22 cellular contexts compared by ENCODE assay signal in the genomic region with DNA sequence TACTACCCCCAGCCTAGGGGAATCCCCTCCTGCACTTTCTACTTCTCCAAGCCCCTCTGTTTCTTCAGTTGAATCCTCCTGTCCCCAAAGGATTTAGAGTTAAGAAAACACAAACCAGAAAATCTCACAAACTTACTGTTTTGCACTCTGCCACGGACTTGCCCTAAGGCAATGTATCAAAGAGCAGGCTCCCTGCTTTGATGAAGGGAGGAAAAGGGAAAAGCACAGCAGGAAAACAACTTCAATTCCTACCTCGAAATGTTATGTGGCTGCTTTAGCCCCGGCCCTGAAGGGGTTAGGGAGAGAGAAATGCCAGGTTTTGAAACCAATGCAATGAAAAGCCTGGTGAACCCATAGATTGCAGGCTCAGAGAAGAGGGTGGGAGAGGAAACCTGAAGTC.
DNase-seq lines count a peak whose midpoint lies in the region; ATAC-seq and TF ChIP-seq lines count a peak whose summit lies in the region.
"Had no signal": no experiment of that assay in that cellular context is flagged by ENCODE, and none has a peak within 500 bp of the region (broad histone marks: within the 10 kb centered on the region; RNA-seq: fewer than 3 reads in every experiment).

No MANE protein-coding gene starts in this region.

- peak overlapping the region; percentile 9 for H2AFZ ChIP-seq in neuronal stem cell (ENCODE audit: low read length)

- peaks cover 20% of the 10 kb centered on the region for H3K27me3 ChIP-seq in endodermal cell (ENCODE audit: control insufficient read depth, insufficient read depth, low read length, poor library complexity, severe bottlenecking)
- H3K27me3 ChIP-seq in neuronal stem cell (ENCODE audit: control insufficient read depth in 3 of 3, insufficient read depth in 3 of 3, low read depth in 1 of 3, low read length in 3 of 3), result no peaks in the 10 kb centered on the region
- H3K27me3 ChIP-seq: BE2C had no signal

- peak; percentile 68 for DNase-seq in ELF-1 (ENCODE audit: low read depth, low spot score)
- DNase-seq in NCI-H1048 (lab: John Stamatoyannopoulos, UW), result peak; percentile 0
- peak; percentile 28 for DNase-seq in endodermal cell
- no peak for DNase-seq in neuronal stem cell (ENCODE audit: low spot score)
- DNase-seq in naive thymus-derived CD8-positive, alpha-beta T cell, result no peak
- no peak for DNase-seq in stimulated activated naive B cell treated with anti-CD40 and anti-IgM and Interleukin-4, amounts not matched to agents 10 μg/mL and 1 μg/mL and 100 μg/mL, for 72 hours
- DNase-seq: BE2C; CD4-positive, CD25-positive, alpha-beta regulatory T cell; COR-L47; DMS79; H7; NCI-H1105 treated with DMSO at 0.1 percent for 48 hours; NCI-H2029 treated with DMSO at 0.1 percent for 48 hours; NCI-H226; NCI-H510A treated with DMSO at 0.1 percent for 48 hours; NCI-H748 treated with DMSO at 0.1 percent for 48 hours; NK-92 treated with Interleukin-12 subunit alpha and Interleukin-12 subunit beta, amount 100 ng/mL, for 24 hours had no signal

- H3K18ac ChIP-seq in neuronal stem cell (ENCODE audit: low read length), result no peak overlapping the region

- H3K14ac ChIP-seq in neuronal stem cell (ENCODE audit: low read length), result no peak overlapping the region

- H3K4me3 ChIP-seq in endodermal cell (ENCODE audit: low read length) (no peak overlapping the region), neuronal stem cell (ENCODE audit: low read length in 2 of 2) (no peak overlapping the region)
- H3K4me3 ChIP-seq: A549, GM12878, SJSA1 had no signal

- H2BK120ac ChIP-seq in neuronal stem cell (ENCODE audit: low read depth, low read length), result no peak overlapping the region

- H3K9me3 ChIP-seq in endodermal cell (ENCODE audit: control insufficient read depth, low read length), result peaks cover 9% of the 10 kb centered on the region
- no peaks in the 10 kb centered on the region for H3K9me3 ChIP-seq in neuronal stem cell (replicated peaks in 1 of 2; ENCODE audit: control insufficient read depth in 2 of 2, insufficient read depth in 1 of 2, low read depth in 1 of 2, low read length in 2 of 2)
- H3K9me3 ChIP-seq: A549, BE2C, SJSA1 had no signal

- WGBS in endodermal cell (ENCODE audit: insufficient coverage in 1 of 2, insufficient read length in 1 of 2), 2 experiments, result 60 to 75% methylated on average over 1 to 3 of the region's 3 CpGs
- WGBS in neuronal stem cell (ENCODE audit: extremely low coverage in 2 of 2, insufficient read length in 2 of 2, insufficient replicate concordance in 1 of 2), 2 donors, result no CpG with 5 or more reads among the region's 3 CpGs

- no peak overlapping the region for H2BK15ac ChIP-seq in neuronal stem cell (ENCODE audit: low read length)

- H2AK5ac ChIP-seq in neuronal stem cell (ENCODE audit: low read depth, low read length), result no peak overlapping the region

- no peaks in the 10 kb centered on the region for H3K36me3 Mint-ChIP-seq in endodermal cell (ENCODE audit: low read depth)
- H3K36me3 Mint-ChIP-seq in naive thymus-derived CD8-positive, alpha-beta T cell, result peaks cover 0 to 13% (median 9%) of the 10 kb centered on the region in 3 donors
- no peaks in the 10 kb centered on the region for H3K36me3 Mint-ChIP-seq in stimulated activated naive B cell treated with anti-CD40 and anti-IgM and Interleukin-4, amounts not matched to agents 10 μg/mL and 1 μg/mL and 100 μg/mL, for 72 hours
- H3K36me3 Mint-ChIP-seq: CD4-positive, CD25-positive, alpha-beta regulatory T cell had no signal

- no peak overlapping the region for H3K27ac ChIP-seq in endodermal cell (ENCODE audit: low read depth, low read length)
- H3K27ac ChIP-seq in neuronal stem cell (replicated peaks; ENCODE audit: low read length), result no peak overlapping the region
- H3K27ac ChIP-seq: A549, SJSA1 had no signal

- H3K27ac Mint-ChIP-seq in endodermal cell, result no peak overlapping the region
- peak overlapping the region in 1 of 10 donors; percentile 24 for H3K27ac Mint-ChIP-seq in naive thymus-derived CD8-positive, alpha-beta T cell
- H3K27ac Mint-ChIP-seq in stimulated activated naive B cell treated with anti-CD40 and anti-IgM and Interleukin-4, amounts not matched to agents 10 μg/mL and 1 μg/mL and 100 μg/mL, for 72 hours, result no peak overlapping the region

- H3K36me3 ChIP-seq in endodermal cell (ENCODE audit: control insufficient read depth, insufficient read depth, low read length) (no peaks in the 10 kb centered on the region), neuronal stem cell (replicated peaks in 1 of 2; ENCODE audit: control insufficient read depth in 2 of 2, insufficient read depth in 2 of 2, low read length in 2 of 2) (no peaks in the 10 kb centered on the region)
- H3K36me3 ChIP-seq: BE2C, SJSA1 had no signal

- no peak overlapping the region for H4K8ac ChIP-seq in neuronal stem cell (ENCODE audit: low read depth, low read length)

- H3K4me1 ChIP-seq in endodermal cell (ENCODE audit: control insufficient read depth, insufficient read depth, low read length) (no peaks in the 10 kb centered on the region), neuronal stem cell (ENCODE audit: control insufficient read depth in 2 of 2, insufficient read depth in 1 of 2, low read depth in 1 of 2, low read length in 2 of 2) (peaks cover 8 to 9% of the 10 kb centered on the region in 2 donors)
- H3K4me1 ChIP-seq: A549, BE2C, SJSA1 had no signal

- H3K4me2 ChIP-seq in neuronal stem cell (ENCODE audit: insufficient read depth, low read length, poor library complexity, severe bottlenecking), result no peak overlapping the region
- H3K4me2 ChIP-seq: A549 had no signal

- TF ChIP-seq CTCF in endodermal cell (conservative IDR thresholded peaks at IDR 0.05), result no peak

- H2BK12ac ChIP-seq in neuronal stem cell (ENCODE audit: low read length), result no peak overlapping the region

- H3K23ac ChIP-seq in neuronal stem cell (ENCODE audit: low read depth, low read length, poor library complexity), result no peak overlapping the region

- H3K4me3 Mint-ChIP-seq in endodermal cell, result no peak overlapping the region
- no peak overlapping the region for H3K4me3 Mint-ChIP-seq in naive thymus-derived CD8-positive, alpha-beta T cell
- peak overlapping the region in 1 of 2 donors; percentile 29 for H3K4me3 Mint-ChIP-seq in stimulated activated naive B cell treated with anti-CD40 and anti-IgM and Interleukin-4, amounts not matched to agents 10 μg/mL and 1 μg/mL and 100 μg/mL, for 72 hours
- H3K4me3 Mint-ChIP-seq: CD4-positive, CD25-positive, alpha-beta regulatory T cell had no signal

- H2BK5ac ChIP-seq in neuronal stem cell (ENCODE audit: low read length), result no peak overlapping the region

- peaks cover 4% of the 10 kb centered on the region for H3K4me1 Mint-ChIP-seq in endodermal cell
- H3K4me1 Mint-ChIP-seq in naive thymus-derived CD8-positive, alpha-beta T cell, result peaks cover 10 to 29% (median 21%) of the 10 kb centered on the region in 4 donors
- H3K4me1 Mint-ChIP-seq in stimulated activated naive B cell treated with anti-CD40 and anti-IgM and Interleukin-4, amounts not matched to agents 10 μg/mL and 1 μg/mL and 100 μg/mL, for 72 hours, result peaks cover 0 to 6% of the 10 kb centered on the region in 2 donors

- no peaks in the 10 kb centered on the region for H3K79me1 ChIP-seq in neuronal stem cell (ENCODE audit: low read depth, low read length)

- H3K9me3 Mint-ChIP-seq in endodermal cell, result peaks cover 9% of the 10 kb centered on the region
- H3K9me3 Mint-ChIP-seq in naive thymus-derived CD8-positive, alpha-beta T cell, result peaks cover 0 to 18% (median 5%) of the 10 kb centered on the region in 9 donors
- H3K9me3 Mint-ChIP-seq in stimulated activated naive B cell treated with anti-CD40 and anti-IgM and Interleukin-4, amounts not matched to agents 10 μg/mL and 1 μg/mL and 100 μg/mL, for 72 hours, result peaks cover 4% of the 10 kb centered on the region in 2 donors

- H3K27me3 Mint-ChIP-seq in endodermal cell (ENCODE audit: insufficient read depth), result peaks cover 20% of the 10 kb centered on the region
- H3K27me3 Mint-ChIP-seq in naive thymus-derived CD8-positive, alpha-beta T cell, result no peaks in the 10 kb centered on the region
- H3K27me3 Mint-ChIP-seq in stimulated activated naive B cell treated with anti-CD40 and anti-IgM and Interleukin-4, amounts not matched to agents 10 μg/mL and 1 μg/mL and 100 μg/mL, for 72 hours, result peaks cover 0 to 12% of the 10 kb centered on the region in 2 donors

- ATAC-seq in naive thymus-derived CD8-positive, alpha-beta T cell, result no peak
- no peak for ATAC-seq in HG03521 (IDR thresholded peaks at IDR 0.05; ENCODE audit: unreplicated experiment)
- ATAC-seq in stimulated activated naive B cell treated with anti-CD40 and anti-IgM and Interleukin-4, amounts not matched to agents 10 μg/mL and 1 μg/mL and 100 μg/mL, for 72 hours (replicated peaks), result no peak
- ATAC-seq: A549, GM12878, Right ventricle myocardium inferior had no signal

- no peak overlapping the region for H4K91ac ChIP-seq in neuronal stem cell (ENCODE audit: low read depth, low read length, poor library complexity)

- H3K9ac ChIP-seq in endodermal cell (ENCODE audit: extremely low read depth, low read length, poor library complexity, severe bottlenecking) (no peak overlapping the region), neuronal stem cell (ENCODE audit: low read depth, low read length, poor library complexity) (no peak overlapping the region)

- H3K4ac ChIP-seq in neuronal stem cell (ENCODE audit: low read length), result no peak overlapping the region

- POLR2A ChIA-PET in naive thymus-derived CD8-positive, alpha-beta T cell (lab: Charles Lee), result no interaction called here

Comparison
In these comparisons a context has a peak if more than half of its experiments do, and no peak if none do; other contexts are left out.
1. DNase-seq: peak in ELF-1 (single experiment), NCI-H1048 (single experiment) and endodermal cell (single experiment); none in neuronal stem cell (single experiment), naive thymus-derived CD8-positive, alpha-beta T cell (0 of 10) and stimulated activated naive B cell treated with anti-CD40 and anti-IgM and Interleukin-4, amounts not matched to agents 10 μg/mL and 1 μg/mL and 100 μg/mL, for 72 hours (single experiment).